In the genomic region with DNA sequence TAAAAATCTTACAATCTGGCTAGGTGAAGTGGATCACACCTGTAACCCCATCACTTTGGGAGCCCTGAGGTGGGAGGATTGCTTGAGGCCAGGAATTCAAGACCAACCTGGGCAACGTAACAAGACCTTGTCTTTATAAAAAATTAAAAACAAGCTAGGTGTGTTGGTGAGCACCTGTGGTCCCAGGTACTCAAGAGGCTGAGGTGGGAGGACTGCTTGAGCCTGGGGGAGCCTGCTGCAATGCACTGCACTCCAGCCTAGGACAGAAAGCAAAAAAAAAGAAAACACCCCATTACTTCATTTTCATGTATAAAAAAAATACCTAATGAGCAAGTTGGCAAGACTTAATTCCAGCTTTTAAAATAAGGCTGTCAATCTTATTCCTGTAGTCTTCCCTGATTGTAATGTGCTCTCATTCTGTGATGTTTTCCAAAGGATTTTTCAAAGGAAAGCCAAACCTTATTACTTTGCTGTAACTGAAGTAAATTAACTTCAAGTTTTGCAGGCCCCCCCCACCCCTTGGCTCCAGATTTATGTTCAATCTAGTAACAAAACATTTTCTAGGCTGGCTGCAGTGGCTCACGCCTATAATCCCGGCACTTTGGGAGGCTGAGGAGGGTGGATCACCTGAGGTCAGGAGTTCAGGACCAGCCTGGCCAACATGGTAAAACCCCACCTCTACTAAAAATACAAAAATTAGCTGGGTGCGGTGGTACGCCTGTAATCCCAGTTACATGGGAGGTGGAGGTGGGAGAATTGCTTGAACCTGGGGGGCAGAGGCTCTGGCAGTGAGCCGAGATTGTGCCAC, we compare ENCODE assay signal across 1 cellular context.
A peak's percentile ranks its signal among the peaks of the same experiment; 100 is the strongest.
TF ChIP-seq lines count a peak whose summit lies in the region.

No MANE protein-coding gene starts in this region.

TF ChIP-seq in K562, 482 proteins besides CTCF, POLR2A, EP300 and RAD21 (continued from another document and continues in another):
- no peak for TF ChIP-seq PTBP1 (IDR thresholded peaks at IDR 0.05; ENCODE audit: low read depth, low read length)
- no peak for TF ChIP-seq CHD7 (IDR thresholded peaks at IDR 0.05; ENCODE audit: low read depth, low read length)
- peak; percentile 59 for TF ChIP-seq POLR2B (IDR thresholded peaks at IDR 0.05; ENCODE audit: low read depth, partially characterized antibody)
- TF ChIP-seq SMAD3 (CRISPR knock-in tag; conservative IDR thresholded peaks at IDR 0.05): no peak
- no peak for TF ChIP-seq HCFC1 (IDR thresholded peaks at IDR 0.05; ENCODE audit: low read depth, low read length)
- TF ChIP-seq MAFF (IDR thresholded peaks at IDR 0.05; ENCODE audit: low read length): no peak
- TF ChIP-seq, protein P1, sequence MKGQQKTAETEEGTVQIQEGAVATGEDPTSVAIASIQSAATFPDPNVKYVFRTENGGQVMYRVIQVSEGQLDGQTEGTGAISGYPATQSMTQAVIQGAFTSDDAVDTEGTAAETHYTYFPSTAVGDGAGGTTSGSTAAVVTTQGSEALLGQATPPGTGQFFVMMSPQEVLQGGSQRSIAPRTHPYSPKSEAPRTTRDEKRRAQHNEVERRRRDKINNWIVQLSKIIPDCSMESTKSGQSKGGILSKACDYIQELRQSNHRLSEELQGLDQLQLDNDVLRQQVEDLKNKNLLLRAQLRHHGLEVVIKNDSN (CRISPR knock-in tag; IDR thresholded peaks at IDR 0.05): no peak
- TF ChIP-seq ZNF133 (CRISPR knock-in tag; IDR thresholded peaks at IDR 0.05): no peak
- TF ChIP-seq TAF1 (IDR thresholded peaks at IDR 0.05; ENCODE audit: control insufficient read depth, extremely low read depth, insufficient read depth, low read length, severe bottlenecking): no peak
- no peak for TF ChIP-seq ZNF280A (IDR thresholded peaks at IDR 0.05; ENCODE audit: low read depth, partially characterized antibody)
- no peak for TF ChIP-seq EWSR1 (IDR thresholded peaks at IDR 0.05; ENCODE audit: borderline replicate concordance, low read depth, partially characterized antibody)
- no peak for TF ChIP-seq IRF2 (CRISPR knock-in tag; IDR thresholded peaks at IDR 0.05)
- TF ChIP-seq ZSCAN29 (IDR thresholded peaks at IDR 0.05): no peak
- TF ChIP-seq PRDM10 (IDR thresholded peaks at IDR 0.05; ENCODE audit: partially characterized antibody): no peak
- TF ChIP-seq, protein P2, sequence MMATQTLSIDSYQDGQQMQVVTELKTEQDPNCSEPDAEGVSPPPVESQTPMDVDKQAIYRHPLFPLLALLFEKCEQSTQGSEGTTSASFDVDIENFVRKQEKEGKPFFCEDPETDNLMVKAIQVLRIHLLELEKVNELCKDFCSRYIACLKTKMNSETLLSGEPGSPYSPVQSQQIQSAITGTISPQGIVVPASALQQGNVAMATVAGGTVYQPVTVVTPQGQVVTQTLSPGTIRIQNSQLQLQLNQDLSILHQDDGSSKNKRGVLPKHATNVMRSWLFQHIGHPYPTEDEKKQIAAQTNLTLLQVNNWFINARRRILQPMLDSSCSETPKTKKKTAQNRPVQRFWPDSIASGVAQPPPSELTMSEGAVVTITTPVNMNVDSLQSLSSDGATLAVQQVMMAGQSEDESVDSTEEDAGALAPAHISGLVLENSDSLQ (IDR thresholded peaks at IDR 0.05): peak; percentile 69
- TF ChIP-seq, protein P3, sequence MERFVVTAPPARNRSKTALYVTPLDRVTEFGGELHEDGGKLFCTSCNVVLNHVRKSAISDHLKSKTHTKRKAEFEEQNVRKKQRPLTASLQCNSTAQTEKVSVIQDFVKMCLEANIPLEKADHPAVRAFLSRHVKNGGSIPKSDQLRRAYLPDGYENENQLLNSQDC (CRISPR knock-in tag; IDR thresholded peaks at IDR 0.05): no peak
- TF ChIP-seq, protein P4, sequence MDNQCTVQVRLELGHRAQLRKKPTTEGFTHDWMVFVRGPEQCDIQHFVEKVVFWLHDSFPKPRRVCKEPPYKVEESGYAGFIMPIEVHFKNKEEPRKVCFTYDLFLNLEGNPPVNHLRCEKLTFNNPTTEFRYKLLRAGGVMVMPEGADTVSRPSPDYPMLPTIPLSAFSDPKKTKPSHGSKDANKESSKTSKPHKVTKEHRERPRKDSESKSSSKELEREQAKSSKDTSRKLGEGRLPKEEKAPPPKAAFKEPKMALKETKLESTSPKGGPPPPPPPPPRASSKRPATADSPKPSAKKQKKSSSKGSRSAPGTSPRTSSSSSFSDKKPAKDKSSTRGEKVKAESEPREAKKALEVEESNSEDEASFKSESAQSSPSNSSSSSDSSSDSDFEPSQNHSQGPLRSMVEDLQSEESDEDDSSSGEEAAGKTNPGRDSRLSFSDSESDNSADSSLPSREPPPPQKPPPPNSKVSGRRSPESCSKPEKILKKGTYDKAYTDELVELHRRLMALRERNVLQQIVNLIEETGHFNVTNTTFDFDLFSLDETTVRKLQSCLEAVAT (IDR thresholded peaks at IDR 0.05): no peak
- TF ChIP-seq, protein P5, sequence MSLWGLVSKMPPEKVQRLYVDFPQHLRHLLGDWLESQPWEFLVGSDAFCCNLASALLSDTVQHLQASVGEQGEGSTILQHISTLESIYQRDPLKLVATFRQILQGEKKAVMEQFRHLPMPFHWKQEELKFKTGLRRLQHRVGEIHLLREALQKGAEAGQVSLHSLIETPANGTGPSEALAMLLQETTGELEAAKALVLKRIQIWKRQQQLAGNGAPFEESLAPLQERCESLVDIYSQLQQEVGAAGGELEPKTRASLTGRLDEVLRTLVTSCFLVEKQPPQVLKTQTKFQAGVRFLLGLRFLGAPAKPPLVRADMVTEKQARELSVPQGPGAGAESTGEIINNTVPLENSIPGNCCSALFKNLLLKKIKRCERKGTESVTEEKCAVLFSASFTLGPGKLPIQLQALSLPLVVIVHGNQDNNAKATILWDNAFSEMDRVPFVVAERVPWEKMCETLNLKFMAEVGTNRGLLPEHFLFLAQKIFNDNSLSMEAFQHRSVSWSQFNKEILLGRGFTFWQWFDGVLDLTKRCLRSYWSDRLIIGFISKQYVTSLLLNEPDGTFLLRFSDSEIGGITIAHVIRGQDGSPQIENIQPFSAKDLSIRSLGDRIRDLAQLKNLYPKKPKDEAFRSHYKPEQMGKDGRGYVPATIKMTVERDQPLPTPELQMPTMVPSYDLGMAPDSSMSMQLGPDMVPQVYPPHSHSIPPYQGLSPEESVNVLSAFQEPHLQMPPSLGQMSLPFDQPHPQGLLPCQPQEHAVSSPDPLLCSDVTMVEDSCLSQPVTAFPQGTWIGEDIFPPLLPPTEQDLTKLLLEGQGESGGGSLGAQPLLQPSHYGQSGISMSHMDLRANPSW (CRISPR knock-in tag; IDR thresholded peaks at IDR 0.05): no peak
- no peak for TF ChIP-seq LARP7 (IDR thresholded peaks at IDR 0.05)
- no peak for TF ChIP-seq ZNF764 (CRISPR knock-in tag; IDR thresholded peaks at IDR 0.05; ENCODE audit: low read depth)
- TF ChIP-seq ZNF740 (CRISPR knock-in tag; IDR thresholded peaks at IDR 0.05): 0 out of 2 replicates have a peak, but pooled peaks have one; percentile 25
- peak in 1 of 2 experiments; percentile 30; a peak in 1 of 4 replicates for TF ChIP-seq ZNF740 (tag; IDR thresholded peaks at IDR 0.05)
